8 cellular contexts compared by ENCODE assay signal in the genomic region with DNA sequence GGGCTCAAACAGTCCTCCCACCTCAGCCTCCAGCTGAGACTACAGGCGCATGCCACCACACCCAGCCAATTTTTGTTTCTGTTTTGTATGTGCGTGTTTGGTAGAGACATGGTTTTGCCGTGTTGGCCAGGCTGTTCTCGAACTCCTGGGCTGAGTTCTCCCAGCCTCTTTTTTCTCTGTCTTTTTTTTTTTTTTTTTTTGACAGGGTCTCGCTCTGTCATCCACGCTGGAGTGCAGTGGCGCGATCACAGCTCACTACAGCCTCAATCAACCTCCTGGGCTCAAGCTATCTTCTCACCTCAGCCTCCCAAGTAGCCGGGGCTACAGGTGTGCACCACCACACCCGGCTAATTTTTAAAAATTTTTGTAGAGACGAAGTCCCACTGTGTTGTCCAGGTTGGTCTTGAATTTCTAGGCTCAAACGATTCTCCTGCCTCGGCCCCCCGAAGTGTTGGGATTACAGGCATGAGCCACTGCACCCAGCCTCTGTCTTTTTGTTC. TPM values are rescaled to one million over a fixed set of nuclear protein-coding genes. Genes with fewer than 3 reads are reported as not detected.
A peak's percentile ranks its signal among the peaks of the same experiment; 100 is the strongest.
DNase-seq lines count a peak whose midpoint lies in the region; ATAC-seq and TF ChIP-seq lines count a peak whose summit lies in the region.

No MANE protein-coding gene starts in this region.

- H3K9me3 ChIP-seq in right cardiac atrium (ENCODE audit: control insufficient read depth, low read length) (no peaks in the 10 kb centered on the region), spleen (no peaks in the 10 kb centered on the region)

- TF ChIP-seq CTCF in HFF-Myc (IDR thresholded peaks at IDR 0.05; ENCODE audit: low read depth, low read length, missing control alignments) (no peak), spleen (IDR thresholded peaks at IDR 0.05 in 8 of 11, conservative IDR thresholded peaks at IDR 0.05 in 3 of 11) (no peak)

- H3K27me3 ChIP-seq in right cardiac atrium (ENCODE audit: control insufficient read depth, insufficient read depth) (no peaks in the 10 kb centered on the region), spleen (replicated peaks in 1 of 7) (no peaks in the 10 kb centered on the region)

- WGBS in right cardiac atrium: 93% methylated on average over 14 of the region's 14 CpGs
- WGBS in spleen, 5 donors: 94 to 97% (median 94%) methylated on average over 14 of the region's 14 CpGs

- H3K27ac ChIP-seq in right cardiac atrium (ENCODE audit: low read length): peak overlapping the region; percentile 62
- peak overlapping the region; percentile 76 to 99 (median 96) for H3K27ac ChIP-seq in spleen

- no peak for TF ChIP-seq POLR2A in spleen (IDR thresholded peaks at IDR 0.05)

- H3K4me3 ChIP-seq in HFF-Myc (replicated peaks; ENCODE audit: low read depth, low read length) (peak overlapping the region; percentile 26), right cardiac atrium (ENCODE audit: low read length) (no peak overlapping the region), spleen (peak overlapping the region in 5 of 8 donors; percentile 2 to 100 (median 94))

- no peak for DNase-seq in HFF-Myc (ENCODE audit: extremely low read depth, low read depth)
- peak; percentile 23 to 33 for DNase-seq in activated T-cell treated with anti-CD3 and anti-CD28 coated beads, Interleukin-2, amount 50 U/mL, for 48 hours
- peak; percentile 28 to 61 (median 60) for DNase-seq in right cardiac atrium
- peak; percentile 85 for DNase-seq in spleen
- DNase-seq in left lobe of liver (ENCODE audit: low spot score): no peak
- no peak for DNase-seq in COLO668 (lab: John Stamatoyannopoulos, UW; ENCODE audit: unreplicated experiment)
- no peak for DNase-seq in G401 (ENCODE audit: low spot score)

- in situ Hi-C loops in G401 (cut with HindIII; ENCODE audit: low sequenced_read_pairs): no loop called here

- peaks cover 0 to 12% (median 7%) of the 10 kb centered on the region in 6 donors for H3K36me3 ChIP-seq in spleen

- intact Hi-C loops in right cardiac atrium (cut with DNase I) (loop anchor here (5.0 to 10.0 kb wide), 5 partner anchors 167 to 304 kb away; partner anchors contain the start of gene TEX264 (in 2 of the 4)), spleen (cut with DNase I; ENCODE audit: low total_unique reads) (loop anchor here (5.0 kb wide), 1 partner anchor 182 kb away; no protein-coding TSS in a partner anchor)

- no peak for ATAC-seq in right cardiac atrium
- no peak for ATAC-seq in HG03442 (IDR thresholded peaks at IDR 0.05; ENCODE audit: unreplicated experiment)
- no peak for ATAC-seq in left lobe of liver

- no peaks in the 10 kb centered on the region for H3K4me1 ChIP-seq in right cardiac atrium (ENCODE audit: control insufficient read depth, insufficient read depth, low read length)
- peaks cover 0 to 49% (median 29%) of the 10 kb centered on the region in 6 donors for H3K4me1 ChIP-seq in spleen

RNA-seq across cellular contexts. Expression of gene DCAF1, which starts 0.9 kb away (rescaled TPM):
- total RNA-seq in right cardiac atrium (10 to 100 TPM; 12.8 to 15.2 (median 13.9) TPM), spleen (10 to 100 TPM; 22.2 to 27.4 (median 24.1) TPM), left lobe of liver (8.8 TPM)
- polyA plus RNA-seq in right cardiac atrium (6.7 TPM), spleen (1 to 10 TPM; 7.0 to 9.0 (median 7.2) TPM)
- 8.6 and 12.6 TPM in 2 replicates for total RNA-seq in G401 (2014; rRNA removed; shearing (Covaris generic))

RNA-seq across cellular contexts. Expression of gene RAD54L2, which starts 37.8 kb away (rescaled TPM):
- total RNA-seq in right cardiac atrium (10 to 100 TPM; 11.0 to 14.6 (median 12.7) TPM), spleen (10 to 100 TPM; 22.8 to 36.7 (median 32.4) TPM), left lobe of liver (22.7 TPM)
- polyA plus RNA-seq in right cardiac atrium (5.1 TPM), spleen (1 to 10 TPM; 1.4 to 4.3 (median 2.2) TPM)
- total RNA-seq in G401 (2014; rRNA removed; shearing (Covaris generic)): 11.9 and 13.1 TPM in 2 replicates

Comparison
In these comparisons a context has a peak if more than half of its experiments do, and no peak if none do; other contexts are left out.
1. DNase-seq: peak in activated T-cell treated with anti-CD3 and anti-CD28 coated beads, Interleukin-2, amount 50 U/mL, for 48 hours (2 of 2), right cardiac atrium (3 of 3) and spleen (single experiment); none in HFF-Myc (single experiment), left lobe of liver (single experiment), COLO668 (single experiment) and G401 (single experiment).